Comparison of ENCODE assay signal across 8 cellular contexts in genomic region chr11:36354221-36355003, GRCh38.
A peak's percentile ranks its signal among the peaks of the same experiment; 100 is the strongest.
DNase-seq lines count a peak whose midpoint lies in the region; ATAC-seq, FAIRE-seq and TF ChIP-seq lines count a peak whose summit lies in the region.

No MANE protein-coding gene starts in this region.

- in situ Hi-C loops in astrocyte of the cerebellum (cut with HindIII; ENCODE audit: low sequenced_read_pairs), result no loop called here

- FAIRE-seq in D721Med (lab: Jason Lieb, UNC), result no peak

- H3K4me3 ChIP-seq in AG09309 (ENCODE audit: control insufficient read depth, low read depth, low read length) (no peak overlapping the region), astrocyte of the cerebellum (ENCODE audit: low read depth, low read length) (no peak overlapping the region)

- peak; percentile 36 for ATAC-seq in GM19324 (IDR thresholded peaks at IDR 0.05; ENCODE audit: low FRiP score, unreplicated experiment)
- peak; percentile 88 for ATAC-seq in HG03135 (IDR thresholded peaks at IDR 0.05; ENCODE audit: unreplicated experiment)

- no peak for TF ChIP-seq CTCF in AG09309 (IDR thresholded peaks at IDR 0.05; ENCODE audit: control insufficient read depth, insufficient read depth, low read depth, low read length, missing control alignments)
- no peak for TF ChIP-seq CTCF in astrocyte of the cerebellum (IDR thresholded peaks at IDR 0.05; ENCODE audit: low read depth, low read length, missing control alignments)
- TF ChIP-seq CTCF in D721Med (IDR thresholded peaks at IDR 0.05; ENCODE audit: insufficient read depth, missing control alignments), result no peak

- DNase-seq in AG09309 (ENCODE audit: low read depth) (peak; percentile 87), astrocyte of the cerebellum (ENCODE audit: low read depth) (peak; percentile 73), T1000 (lab: John Stamatoyannopoulos, UW) (no peak), NOMO-1 (lab: John Stamatoyannopoulos, UW; ENCODE audit: unreplicated experiment in 2 of 2) (no peak), NCI-H128 (lab: John Stamatoyannopoulos, UW; ENCODE audit: unreplicated experiment) (no peak), D721Med (ENCODE audit: insufficient read length, low spot score) (no peak)

Comparison
In these comparisons a context has a peak if more than half of its experiments do, and no peak if none do; other contexts are left out.
1. DNase-seq: peak in AG09309 (single experiment) and astrocyte of the cerebellum (single experiment); none in T1000 (single experiment), NOMO-1 (0 of 2), NCI-H128 (single experiment) and D721Med (single experiment).